In genomic region chr2:58194451-58194850, GRCh38 we compare ENCODE assay signal across 25 cellular contexts. TPM values are rescaled to one million over a fixed set of nuclear protein-coding genes. Genes with fewer than 3 reads are reported as not detected.
DNase-seq lines count a peak whose midpoint lies in the region; ATAC-seq and TF ChIP-seq lines count a peak whose summit lies in the region.
"Had no signal": no experiment of that assay in that cellular context is flagged by ENCODE, and none has a peak within 500 bp of the region (broad histone marks: within the 10 kb centered on the region; RNA-seq: fewer than 3 reads in every experiment).

No MANE protein-coding gene starts in this region.

- no peaks in the 10 kb centered on the region for H4K20me1 ChIP-seq in MM.1S (ENCODE audit: insufficient read depth, low read length)

- no peak for ATAC-seq in HG03175 (IDR thresholded peaks at IDR 0.05; ENCODE audit: unreplicated experiment)
- ATAC-seq: left cardiac atrium; natural killer cell treated with Interleukin-12 subunit alpha and Interleukin-12 subunit beta and Interleukin-15 and Interleukin-18, amount 100 ng/mL, for 72 hours; pancreas; right lobe of liver had no signal

- H3K9me3 Mint-ChIP-seq in brain: no peaks in the 10 kb centered on the region
- H3K9me3 Mint-ChIP-seq in CD4-positive, alpha-beta memory T cell: no peaks in the 10 kb centered on the region
- H3K9me3 Mint-ChIP-seq: activated T-cell treated with anti-CD3 and anti-CD28 coated beads, Interleukin-2, amount 50 U/mL, for 24 hours; H9; mesothelial cell of epicardium; natural killer cell treated with Interleukin-12 subunit alpha and Interleukin-12 subunit beta and Interleukin-15 and Interleukin-18, amount 100 ng/mL, for 72 hours; type B pancreatic cell had no signal

- H3K4me1 Mint-ChIP-seq in brain: peaks cover 21% of the 10 kb centered on the region
- H3K4me1 Mint-ChIP-seq in CD4-positive, alpha-beta memory T cell: no peaks in the 10 kb centered on the region
- H3K4me1 Mint-ChIP-seq: H9 had no signal

- CTCF ChIA-PET in CD4-positive, alpha-beta memory T cell (lab: Charles Lee; ENCODE audit: partially characterized antibody): no interaction called here

- H3K4me2 ChIP-seq in MM.1S (ENCODE audit: low read depth, low read length): no peak overlapping the region

- peak in 1 of 2 donors; percentile 31 for DNase-seq in cardiac muscle cell (ENCODE audit: low read depth in 1 of 2, low spot score in 1 of 2)
- no peak for DNase-seq in cardiac septum (ENCODE audit: low spot score)
- DNase-seq in NCI-H2227 treated with DMSO at 0.1 percent for 48 hours (lab: John Stamatoyannopoulos, UW): peak; percentile 81
- no peak for DNase-seq in medulla oblongata (ENCODE audit: extremely low spot score)
- no peak for DNase-seq in CD4-positive, alpha-beta memory T cell
- no peak for DNase-seq in MM.1S
- DNase-seq: activated T-cell treated with anti-CD3 and anti-CD28 coated beads, Interleukin-2, amount 50 U/mL, for 24 hours; Caco-2; central memory CD4-positive, alpha-beta T cell; dorsolateral prefrontal cortex; glutamatergic neuron; H9; left cardiac atrium; NCI-H1694; NCI-H526 treated with DMSO at 0.1 percent for 48 hours; OCI-M1; pancreas; right lobe of liver; stimulated activated CD4-positive, alpha-beta T cell treated with anti-CD3 and anti-CD28 coated beads, Interleukin-15, amount 100 ng/mL, for 24 hours; T-helper 1 cell had no signal

- H3K4me3 Mint-ChIP-seq in brain: no peak overlapping the region
- no peak overlapping the region for H3K4me3 Mint-ChIP-seq in CD4-positive, alpha-beta memory T cell
- H3K4me3 Mint-ChIP-seq: activated T-cell treated with anti-CD3 and anti-CD28 coated beads, Interleukin-2, amount 50 U/mL, for 24 hours; H9; mesothelial cell of epicardium; natural killer cell treated with Interleukin-12 subunit alpha and Interleukin-12 subunit beta and Interleukin-15 and Interleukin-18, amount 100 ng/mL, for 72 hours; type B pancreatic cell had no signal

- H3K27ac ChIP-seq in cardiac muscle cell (peak overlapping the region; percentile 18), MM.1S (ENCODE audit: low read length) (no peak overlapping the region)
- H3K27ac ChIP-seq in CD4-positive, alpha-beta memory T cell (ENCODE audit: low read depth, low read length): no peak overlapping the region
- H3K27ac ChIP-seq: dorsolateral prefrontal cortex, pancreas, right lobe of liver had no signal

- no peaks in the 10 kb centered on the region for H3K4me1 ChIP-seq in cardiac muscle cell (ENCODE audit: low read depth)
- no peaks in the 10 kb centered on the region for H3K4me1 ChIP-seq in CD4-positive, alpha-beta memory T cell (ENCODE audit: insufficient read depth, low read length)
- no peaks in the 10 kb centered on the region for H3K4me1 ChIP-seq in MM.1S (ENCODE audit: low read length)
- H3K4me1 ChIP-seq: Caco-2, right lobe of liver had no signal

- H3K27ac Mint-ChIP-seq in brain: peak overlapping the region in 3 of 5 experiments; percentile 35 to 70 (median 40)
- H3K27ac Mint-ChIP-seq in CD4-positive, alpha-beta memory T cell: peak overlapping the region in 1 of 7 donors; percentile 5
- H3K27ac Mint-ChIP-seq: activated T-cell treated with anti-CD3 and anti-CD28 coated beads, Interleukin-2, amount 50 U/mL, for 24 hours; natural killer cell treated with Interleukin-12 subunit alpha and Interleukin-12 subunit beta and Interleukin-15 and Interleukin-18, amount 100 ng/mL, for 72 hours; type B pancreatic cell had no signal

- TF ChIP-seq CTCF in cardiac muscle cell (IDR thresholded peaks at IDR 0.05; ENCODE audit: low read depth, low read length) (no peak), brain (conservative IDR thresholded peaks at IDR 0.05) (no peak), MM.1S (IDR thresholded peaks at IDR 0.05; ENCODE audit: low read length) (no peak)

- peaks cover 3% of the 10 kb centered on the region for H3K27me3 Mint-ChIP-seq in brain
- H3K27me3 Mint-ChIP-seq in CD4-positive, alpha-beta memory T cell: no peaks in the 10 kb centered on the region
- H3K27me3 Mint-ChIP-seq: activated T-cell treated with anti-CD3 and anti-CD28 coated beads, Interleukin-2, amount 50 U/mL, for 24 hours; natural killer cell treated with Interleukin-12 subunit alpha and Interleukin-12 subunit beta and Interleukin-15 and Interleukin-18, amount 100 ng/mL, for 72 hours; type B pancreatic cell had no signal

- H2AFZ ChIP-seq in MM.1S (ENCODE audit: low read length): no peak overlapping the region

- H3F3A ChIP-seq in MM.1S (ENCODE audit: insufficient read depth, low read length): no peaks in the 10 kb centered on the region

- no peaks in the 10 kb centered on the region for H3K79me2 ChIP-seq in MM.1S (ENCODE audit: low read length)

- no peak overlapping the region for H3K4me3 ChIP-seq in cardiac muscle cell
- H3K4me3 ChIP-seq in CD4-positive, alpha-beta memory T cell (ENCODE audit: low read length in 2 of 2): no peak overlapping the region
- H3K4me3 ChIP-seq in MM.1S (ENCODE audit: low read length): no peak overlapping the region
- H3K4me3 ChIP-seq: dorsolateral prefrontal cortex, pancreas, right lobe of liver had no signal

- H3K27me3 ChIP-seq in cardiac muscle cell (no peaks in the 10 kb centered on the region), MM.1S (replicated peaks; ENCODE audit: insufficient read depth, low read length) (no peaks in the 10 kb centered on the region)
- no peaks in the 10 kb centered on the region for H3K27me3 ChIP-seq in CD4-positive, alpha-beta memory T cell (ENCODE audit: insufficient read depth, low read length)
- H3K27me3 ChIP-seq: dorsolateral prefrontal cortex, pancreas, right lobe of liver had no signal

- H3K9me3 ChIP-seq in cardiac muscle cell (ENCODE audit: low read depth): no peaks in the 10 kb centered on the region
- no peaks in the 10 kb centered on the region for H3K9me3 ChIP-seq in CD4-positive, alpha-beta memory T cell (ENCODE audit: control insufficient read depth in 1 of 2, low read length in 2 of 2)
- no peaks in the 10 kb centered on the region for H3K9me3 ChIP-seq in MM.1S (replicated peaks; ENCODE audit: insufficient read depth, low read length)
- H3K9me3 ChIP-seq: Caco-2, pancreas, right lobe of liver had no signal

- intact Hi-C loops in cardiac septum (cut with DNase I): no loop called here
- intact Hi-C loops in CD4-positive, alpha-beta memory T cell (cut with micrococcal nuclease): no loop called here

- no peak overlapping the region for H3K9ac ChIP-seq in MM.1S (ENCODE audit: low read length)

- H3K36me3 ChIP-seq in cardiac muscle cell (peaks cover 4% of the 10 kb centered on the region), MM.1S (replicated peaks; ENCODE audit: insufficient read depth, low read length) (no peaks in the 10 kb centered on the region)
- H3K36me3 ChIP-seq in CD4-positive, alpha-beta memory T cell (ENCODE audit: insufficient read depth, low read length): no peaks in the 10 kb centered on the region
- H3K36me3 ChIP-seq: pancreas, right lobe of liver had no signal

- H3K36me3 Mint-ChIP-seq in brain: peaks cover 4% of the 10 kb centered on the region
- no peaks in the 10 kb centered on the region for H3K36me3 Mint-ChIP-seq in CD4-positive, alpha-beta memory T cell
- H3K36me3 Mint-ChIP-seq: natural killer cell treated with Interleukin-12 subunit alpha and Interleukin-12 subunit beta and Interleukin-15 and Interleukin-18, amount 100 ng/mL, for 72 hours; type B pancreatic cell had no signal

- POLR2A ChIA-PET in CD4-positive, alpha-beta memory T cell (lab: Charles Lee; ENCODE audit: partially characterized antibody): no interaction called here

- H3K9me2 ChIP-seq in MM.1S (replicated peaks; ENCODE audit: insufficient read depth, low read length): no peaks in the 10 kb centered on the region

RNA-seq across cellular contexts. Expression of gene FANCL, which starts 46.7 kb away (rescaled TPM):
- total RNA-seq in cardiac muscle cell: 31.7 and 33.3 TPM in 2 replicates
- 51.3 and 53.3 TPM in 2 replicates for polyA plus RNA-seq in cardiac muscle cell
- 11.4 TPM for total RNA-seq in cardiac septum
- 11.3 TPM for polyA plus RNA-seq in brain (ENCODE audit: insufficient read depth, low read depth, low replicate concordance)
- 10 to 100 TPM in 1 of 2 experiments, 1 to 10 TPM in 1; 9.7 to 10.1 TPM for total RNA-seq in CD4-positive, alpha-beta memory T cell
- polyA plus RNA-seq in CD4-positive, alpha-beta memory T cell: 1 to 10 TPM; 1.6 to 8.9 TPM
